8 cellular contexts compared by ENCODE assay signal in the genomic region with DNA sequence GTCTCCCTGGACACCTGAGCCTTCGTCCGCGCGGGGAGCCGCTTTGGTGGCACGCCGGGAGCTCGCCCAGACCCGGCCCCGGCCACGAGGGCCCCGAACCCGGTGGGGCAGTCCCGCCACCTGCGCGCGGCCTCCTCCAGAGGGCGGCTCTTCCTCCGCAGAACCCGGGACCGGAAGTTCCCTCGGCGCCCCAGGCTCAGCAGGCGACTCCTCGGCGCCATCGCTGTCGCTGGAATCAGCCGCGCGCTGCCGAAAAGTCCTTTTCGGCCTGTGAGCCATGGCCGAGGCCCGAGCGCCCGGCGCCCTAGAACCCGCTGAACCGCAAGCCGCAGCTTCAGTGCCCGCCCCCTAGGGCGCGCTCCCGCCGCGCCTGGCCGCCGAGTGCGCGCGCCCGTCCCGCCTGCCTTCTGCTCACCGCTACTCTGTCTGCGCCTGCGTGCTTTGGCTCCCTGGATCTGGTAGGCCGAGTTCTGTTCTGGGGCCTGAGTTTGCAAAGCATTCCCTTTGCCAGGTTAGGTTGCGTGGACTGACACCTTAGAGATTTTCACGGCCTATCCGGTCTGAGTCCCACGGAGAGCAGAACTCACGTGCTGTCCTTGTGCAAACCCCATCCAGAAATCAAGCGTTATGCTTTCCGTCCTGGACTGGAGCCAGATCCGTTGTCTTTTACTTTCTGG. TPM values are rescaled to one million over a fixed set of nuclear protein-coding genes. Genes with fewer than 3 reads are reported as not detected.
DNase-seq lines count a peak whose midpoint lies in the region.

A gene (minus strand): TSS at position 339 of the 677 bp plus-strand sequence. CDS start 60 bp downstream, at position 279.

- H3K4ac ChIP-seq in neuronal stem cell (ENCODE audit: low read length) = no peak within 1 kb of the TSS

- H3K27me3 ChIP-seq in HAP-1 (ENCODE audit: low read depth) (no peaks in the 10 kb centered on the region), MG63 (no peaks in the 10 kb centered on the region; the same call in 1 of the 2 replicates), neuronal stem cell (ENCODE audit: control insufficient read depth in 3 of 3, insufficient read depth in 3 of 3, low read depth in 1 of 3, low read length in 3 of 3) (no peaks in the 10 kb centered on the region)

- H3K4me1 ChIP-seq in HAP-1 = peaks cover 15% of the 10 kb centered on the region
- peaks cover 0 to 2% of the 10 kb centered on the region in 2 donors for H3K4me1 ChIP-seq in neuronal stem cell (ENCODE audit: control insufficient read depth in 2 of 2, insufficient read depth in 1 of 2, low read depth in 1 of 2, low read length in 2 of 2)

- peak within 1 kb of the TSS; percentile 80 for H3K23ac ChIP-seq in neuronal stem cell (ENCODE audit: low read depth, low read length, poor library complexity)

- H4K8ac ChIP-seq in neuronal stem cell (ENCODE audit: low read depth, low read length) = peak within 1 kb of the TSS; percentile 82

- in situ Hi-C loops in HAP-1 (cut with MboI; ENCODE audit: low sequenced_read_pairs) = no loop called here

- H3K4me3 ChIP-seq in HAP-1 = peak within 1 kb of the TSS; percentile 41
- H3K4me3 ChIP-seq in MG63 = peak within 1 kb of the TSS; percentile 62
- peak within 1 kb of the TSS; percentile 40 to 82 for H3K4me3 ChIP-seq in neuronal stem cell (ENCODE audit: low read length in 2 of 2)

- peak within 1 kb of the TSS; percentile 57 for H3K4me2 ChIP-seq in neuronal stem cell (ENCODE audit: insufficient read depth, low read length, poor library complexity, severe bottlenecking)

- H3K36me3 ChIP-seq in HAP-1 (replicated peaks) = peaks cover 10% of the 10 kb centered on the region
- H3K36me3 ChIP-seq in MG63 = peaks cover 13% of the 10 kb centered on the region
- H3K36me3 ChIP-seq in neuronal stem cell (replicated peaks in 1 of 2; ENCODE audit: control insufficient read depth in 2 of 2, insufficient read depth in 2 of 2, low read length in 2 of 2) = no peaks in the 10 kb centered on the region

- peak within 1 kb of the TSS; percentile 85 for H3K27ac ChIP-seq in neuronal stem cell (replicated peaks; ENCODE audit: low read length)
- H3K27ac ChIP-seq in substantia nigra (ENCODE audit: low read depth, low read length, poor library complexity, severe bottlenecking) = peak within 1 kb of the TSS; percentile 79

- H2AFZ ChIP-seq in neuronal stem cell (ENCODE audit: low read length) = peak within 1 kb of the TSS; percentile 86

- H3K9me3 ChIP-seq in HAP-1 (no peaks in the 10 kb centered on the region), MG63 (no peaks in the 10 kb centered on the region), neuronal stem cell (replicated peaks in 1 of 2; ENCODE audit: control insufficient read depth in 2 of 2, insufficient read depth in 1 of 2, low read depth in 1 of 2, low read length in 2 of 2) (no peaks in the 10 kb centered on the region)

- no CpG with 5 or more reads among the region's 66 CpGs for WGBS in neuronal stem cell (ENCODE audit: extremely low coverage in 2 of 2, insufficient read length in 2 of 2, insufficient replicate concordance in 1 of 2), 2 donors

- no peak within 1 kb of the TSS for H2BK12ac ChIP-seq in neuronal stem cell (ENCODE audit: low read length)

- DNase-seq in GF-D8 (lab: John Stamatoyannopoulos, UW) = peak; percentile 72
- DNase-seq in HAP-1 (ENCODE audit: low spot score in 2 of 2) = peak; percentile 67 to 90
- peak; percentile 92 for DNase-seq in MG63
- DNase-seq in SIG-M5 treated with dmso at 0.1 percent for 504 hours (lab: John Stamatoyannopoulos, UW; ENCODE audit: unreplicated experiment) = peak; percentile 81
- DNase-seq in activated gamma-delta T cell treated with anti-CD3 and anti-CD28 coated beads, Interleukin-2, amount 50 U/mL, for 16 hours (ENCODE audit: low read depth) = peak; percentile 68
- DNase-seq in foreskin melanocyte = peak; percentile 87
- DNase-seq in neuronal stem cell (ENCODE audit: low spot score) = peak; percentile 64
- peak; percentile 32 to 96 (median 81) for DNase-seq in substantia nigra (lab: John Stamatoyannopoulos, UW)

- no peak within 1 kb of the TSS for H2AK5ac ChIP-seq in neuronal stem cell (ENCODE audit: low read depth, low read length)

- H2BK15ac ChIP-seq in neuronal stem cell (ENCODE audit: low read length) = no peak within 1 kb of the TSS

- no peak within 1 kb of the TSS for H3K14ac ChIP-seq in neuronal stem cell (ENCODE audit: low read length)

- H2BK5ac ChIP-seq in neuronal stem cell (ENCODE audit: low read length) = peak within 1 kb of the TSS; percentile 93

- peak within 1 kb of the TSS; percentile 70 for H3K9ac ChIP-seq in neuronal stem cell (ENCODE audit: low read depth, low read length, poor library complexity)

- H4K91ac ChIP-seq in neuronal stem cell (ENCODE audit: low read depth, low read length, poor library complexity) = no peak within 1 kb of the TSS

- no peak within 1 kb of the TSS for H2BK120ac ChIP-seq in neuronal stem cell (ENCODE audit: low read depth, low read length)

- H3K18ac ChIP-seq in neuronal stem cell (ENCODE audit: low read length) = peak within 1 kb of the TSS; percentile 97

- H3K79me1 ChIP-seq in neuronal stem cell (ENCODE audit: low read depth, low read length) = no peaks in the 10 kb centered on the region

RNA-seq across cellular contexts. Expression of the gene that starts here (rescaled TPM):
- 28.9 and 49.9 TPM in 2 replicates for total RNA-seq in MG63 (2014; rRNA removed; shearing (Covaris generic); ENCODE audit: low replicate concordance)
- 22.3 TPM for polyA plus RNA-seq in neuronal stem cell (2013, experiment 1 of 2)
- polyA plus RNA-seq in neuronal stem cell (2013, experiment 2 of 2) = 20.9 TPM

Comparison
In these comparisons a context has a peak if more than half of its experiments do, and no peak if none do; other contexts are left out.
1. Peak in every context shown above with its lines: DNase-seq, H3K4me3 ChIP-seq and H3K27ac ChIP-seq.